Comparison of ENCODE assay signal across 19 cellular contexts in the genomic region with DNA sequence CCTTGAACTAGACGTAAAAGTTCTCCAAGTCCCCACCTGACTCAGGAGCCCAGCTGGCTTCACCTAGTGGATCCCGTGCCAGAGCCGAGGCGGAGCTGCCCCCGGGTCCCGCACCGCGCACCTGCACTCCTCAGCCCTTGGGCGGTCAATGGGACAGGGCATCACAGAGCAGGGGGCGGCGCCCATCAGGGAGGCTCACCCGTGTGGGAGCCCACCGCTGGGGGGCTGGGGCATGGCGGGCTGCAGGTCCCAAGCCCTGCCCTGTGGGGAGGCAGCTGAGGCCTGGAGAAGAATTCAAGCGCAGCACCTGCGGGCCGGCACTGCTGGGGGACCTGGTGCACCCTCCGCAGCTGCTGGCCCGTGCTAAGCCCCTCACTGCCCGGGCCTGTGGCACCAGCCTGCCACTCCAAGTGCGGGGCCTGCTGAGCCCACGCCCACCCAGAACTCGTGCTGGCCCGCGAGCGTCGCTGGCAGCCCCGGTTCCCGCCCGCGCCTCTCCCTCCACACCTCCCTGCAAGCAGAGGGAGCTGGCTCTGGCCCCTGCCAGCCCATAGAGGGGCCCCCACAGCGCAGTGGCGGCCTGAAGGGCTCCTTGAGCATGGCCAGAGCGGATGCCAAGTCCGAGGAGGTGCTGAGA. TPM values are rescaled to one million over a fixed set of nuclear protein-coding genes. Genes with fewer than 3 reads are reported as not detected.
DNase-seq lines count a peak whose midpoint lies in the region; ATAC-seq and TF ChIP-seq lines count a peak whose summit lies in the region.
"Had no signal": no experiment of that assay in that cellular context is flagged by ENCODE, and none has a peak within 500 bp of the region (broad histone marks: within the 10 kb centered on the region; RNA-seq: fewer than 3 reads in every experiment).

No MANE protein-coding gene starts in this region.

- DNase-seq in natural killer cell treated with Interleukin-12 subunit alpha and Interleukin-12 subunit beta and Interleukin-15 and Interleukin-18, amount 100 ng/mL, for 72 hours (ENCODE audit: low spot score), result no peak
- no peak for DNase-seq in natural killer cell
- DNase-seq in DMS 273 (lab: John Stamatoyannopoulos, UW; ENCODE audit: unreplicated experiment), result no peak
- no peak for DNase-seq in NCI-H1930 (lab: John Stamatoyannopoulos, UW)
- DNase-seq in activated gamma-delta T cell (lab: John Stamatoyannopoulos, UW), result no peak
- DNase-seq: Caco-2; CD4-positive, CD25-positive, alpha-beta regulatory T cell; CD8-positive, alpha-beta T cell; DMS 273 treated with DMSO at 0.1 percent for 48 hours; DMS79; EL; GDM1; GM23248; H7; HCEC 1CT had no signal

- H3K9me3 Mint-ChIP-seq in natural killer cell treated with Interleukin-12 subunit alpha and Interleukin-12 subunit beta and Interleukin-15 and Interleukin-18, amount 100 ng/mL, for 72 hours, result peaks cover 4% of the 10 kb centered on the region
- peaks cover 0 to 3% of the 10 kb centered on the region in 2 donors for H3K9me3 Mint-ChIP-seq in natural killer cell
- H3K9me3 Mint-ChIP-seq in activated T-helper 17 cell treated with anti-CD3 and anti-CD28 coated beads, Interleukin-2, amount 50 U/mL, for 72 hours, result peaks cover 4% of the 10 kb centered on the region
- H3K9me3 Mint-ChIP-seq in dendritic cell treated with granulocyte-macrophage colony-stimulating factor and Interleukin-4, amounts not matched to agents 40 ng/mL and 50 ng/mL, for 4 days, result peaks cover 8% of the 10 kb centered on the region
- H3K9me3 Mint-ChIP-seq: CD4-positive, CD25-positive, alpha-beta regulatory T cell; CD8-positive, alpha-beta T cell had no signal

- H3K27me3 Mint-ChIP-seq in natural killer cell treated with Interleukin-12 subunit alpha and Interleukin-12 subunit beta and Interleukin-15 and Interleukin-18, amount 100 ng/mL, for 72 hours, result no peaks in the 10 kb centered on the region
- no peaks in the 10 kb centered on the region for H3K27me3 Mint-ChIP-seq in natural killer cell (ENCODE audit: low read depth in 2 of 2)
- no peaks in the 10 kb centered on the region for H3K27me3 Mint-ChIP-seq in activated T-helper 17 cell treated with anti-CD3 and anti-CD28 coated beads, Interleukin-2, amount 50 U/mL, for 72 hours
- no peaks in the 10 kb centered on the region for H3K27me3 Mint-ChIP-seq in dendritic cell treated with granulocyte-macrophage colony-stimulating factor and Interleukin-4, amounts not matched to agents 40 ng/mL and 50 ng/mL, for 4 days
- H3K27me3 Mint-ChIP-seq: B cell; CD4-positive, CD25-positive, alpha-beta regulatory T cell had no signal

- peaks cover 62% of the 10 kb centered on the region in 2 donors for H3K4me1 Mint-ChIP-seq in natural killer cell treated with Interleukin-12 subunit alpha and Interleukin-12 subunit beta and Interleukin-15 and Interleukin-18, amount 100 ng/mL, for 72 hours (ENCODE audit: low read depth in 2 of 2)
- H3K4me1 Mint-ChIP-seq in natural killer cell, result peaks cover 41 to 50% of the 10 kb centered on the region in 2 donors
- peaks cover 60% of the 10 kb centered on the region for H3K4me1 Mint-ChIP-seq in activated T-helper 17 cell treated with anti-CD3 and anti-CD28 coated beads, Interleukin-2, amount 50 U/mL, for 72 hours
- peaks cover 77% of the 10 kb centered on the region for H3K4me1 Mint-ChIP-seq in dendritic cell treated with granulocyte-macrophage colony-stimulating factor and Interleukin-4, amounts not matched to agents 40 ng/mL and 50 ng/mL, for 4 days (ENCODE audit: low read depth)

- H3K27ac Mint-ChIP-seq in natural killer cell treated with Interleukin-12 subunit alpha and Interleukin-12 subunit beta and Interleukin-15 and Interleukin-18, amount 100 ng/mL, for 72 hours, result peak overlapping the region; percentile 96
- no peak overlapping the region for H3K27ac Mint-ChIP-seq in natural killer cell
- H3K27ac Mint-ChIP-seq in activated T-helper 17 cell treated with anti-CD3 and anti-CD28 coated beads, Interleukin-2, amount 50 U/mL, for 72 hours, result no peak overlapping the region
- H3K27ac Mint-ChIP-seq in dendritic cell treated with granulocyte-macrophage colony-stimulating factor and Interleukin-4, amounts not matched to agents 40 ng/mL and 50 ng/mL, for 4 days, result peak overlapping the region; percentile 85
- H3K27ac Mint-ChIP-seq: B cell had no signal

- intact Hi-C loops in natural killer cell (cut with micrococcal nuclease), result no loop called here
- intact Hi-C loops in dendritic cell treated with granulocyte-macrophage colony-stimulating factor and Interleukin-4, amounts not matched to agents 40 ng/mL and 50 ng/mL, for 4 days (cut with micrococcal nuclease), result no loop called here

- H3K4me3 Mint-ChIP-seq in natural killer cell treated with Interleukin-12 subunit alpha and Interleukin-12 subunit beta and Interleukin-15 and Interleukin-18, amount 100 ng/mL, for 72 hours, result peak overlapping the region; percentile 89
- H3K4me3 Mint-ChIP-seq in natural killer cell, result no peak overlapping the region
- H3K4me3 Mint-ChIP-seq in activated T-helper 17 cell treated with anti-CD3 and anti-CD28 coated beads, Interleukin-2, amount 50 U/mL, for 72 hours, result peak overlapping the region; percentile 73
- H3K4me3 Mint-ChIP-seq in dendritic cell treated with granulocyte-macrophage colony-stimulating factor and Interleukin-4, amounts not matched to agents 40 ng/mL and 50 ng/mL, for 4 days, result no peak overlapping the region
- H3K4me3 Mint-ChIP-seq: B cell had no signal

- TF ChIP-seq CTCF in natural killer cell (IDR thresholded peaks at IDR 0.05), result no peak

- peaks cover 14% of the 10 kb centered on the region for H3K36me3 Mint-ChIP-seq in natural killer cell treated with Interleukin-12 subunit alpha and Interleukin-12 subunit beta and Interleukin-15 and Interleukin-18, amount 100 ng/mL, for 72 hours
- H3K36me3 Mint-ChIP-seq in natural killer cell, result no peaks in the 10 kb centered on the region
- peaks cover 70% of the 10 kb centered on the region for H3K36me3 Mint-ChIP-seq in activated T-helper 17 cell treated with anti-CD3 and anti-CD28 coated beads, Interleukin-2, amount 50 U/mL, for 72 hours (ENCODE audit: low read depth)
- peaks cover 42% of the 10 kb centered on the region for H3K36me3 Mint-ChIP-seq in dendritic cell treated with granulocyte-macrophage colony-stimulating factor and Interleukin-4, amounts not matched to agents 40 ng/mL and 50 ng/mL, for 4 days (ENCODE audit: low read depth)

- ATAC-seq in natural killer cell treated with Interleukin-12 subunit alpha and Interleukin-12 subunit beta and Interleukin-15 and Interleukin-18, amount 100 ng/mL, for 72 hours, result no peak
- ATAC-seq in natural killer cell, result no peak
- no peak for ATAC-seq in activated T-helper 17 cell treated with anti-CD3 and anti-CD28 coated beads, Interleukin-2, amount 50 U/mL, for 72 hours (replicated peaks)
- ATAC-seq: CD8-positive, alpha-beta T cell; GM12878 had no signal

RNA-seq across cellular contexts. Expression of gene SQOR, which starts 16.2 kb away (rescaled TPM):
- total RNA-seq in natural killer cell treated with Interleukin-12 subunit alpha and Interleukin-12 subunit beta and Interleukin-15 and Interleukin-18, amount 100 ng/mL, for 72 hours, result 100 to 1,000 TPM in 1 of 2 donors, 10 to 100 TPM in 1; 91.2 to 193 TPM
- total RNA-seq in natural killer cell, result 10 to 100 TPM; 22.8 to 36.5 (median 29.9) TPM
- 100 to 1,000 TPM; 129 to 275 TPM for total RNA-seq in activated T-helper 17 cell treated with anti-CD3 and anti-CD28 coated beads, Interleukin-2, amount 50 U/mL, for 72 hours

Comparison
In these comparisons a context has a peak if more than half of its experiments do, and no peak if none do; other contexts are left out.
1. H3K27ac Mint-ChIP-seq: peak in natural killer cell treated with Interleukin-12 subunit alpha and Interleukin-12 subunit beta and Interleukin-15 and Interleukin-18, amount 100 ng/mL, for 72 hours (2 of 2) and dendritic cell treated with granulocyte-macrophage colony-stimulating factor and Interleukin-4, amounts not matched to agents 40 ng/mL and 50 ng/mL, for 4 days (single experiment); none in natural killer cell (0 of 2) and activated T-helper 17 cell treated with anti-CD3 and anti-CD28 coated beads, Interleukin-2, amount 50 U/mL, for 72 hours (single experiment).
2. H3K4me3 Mint-ChIP-seq: peak in natural killer cell treated with Interleukin-12 subunit alpha and Interleukin-12 subunit beta and Interleukin-15 and Interleukin-18, amount 100 ng/mL, for 72 hours (single experiment) and activated T-helper 17 cell treated with anti-CD3 and anti-CD28 coated beads, Interleukin-2, amount 50 U/mL, for 72 hours (single experiment); none in natural killer cell (single experiment) and dendritic cell treated with granulocyte-macrophage colony-stimulating factor and Interleukin-4, amounts not matched to agents 40 ng/mL and 50 ng/mL, for 4 days (single experiment).